Comparison of ENCODE assay signal across 1 cellular context in the genomic region with DNA sequence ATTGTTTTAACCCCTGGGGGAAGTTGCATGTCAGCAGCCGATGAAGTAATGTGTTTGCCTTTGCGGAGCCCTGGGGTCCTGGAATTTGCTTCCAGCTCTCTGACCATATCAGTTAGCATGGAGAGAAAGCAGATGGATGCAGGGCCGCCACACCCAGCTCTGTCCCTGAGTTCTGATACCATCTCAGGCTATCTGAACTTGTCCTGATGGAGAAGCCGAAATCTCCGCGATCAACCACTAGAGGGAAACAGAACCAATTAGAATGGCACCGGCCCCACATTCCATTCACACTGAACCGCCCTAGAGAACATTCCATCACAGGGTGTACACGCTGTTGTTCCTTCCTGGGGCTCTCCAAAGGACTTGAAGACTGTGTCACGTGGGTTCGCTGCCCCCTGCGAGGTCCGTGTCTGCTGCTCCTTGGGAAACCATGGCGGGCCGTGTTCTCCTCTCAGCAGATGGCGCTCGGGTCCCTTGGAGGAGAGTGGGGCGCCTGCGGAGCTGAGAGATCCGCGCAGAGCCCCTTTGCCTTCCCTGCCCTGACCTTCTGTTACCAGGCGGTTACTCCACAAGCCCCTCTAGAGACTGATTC.
TF ChIP-seq lines count a peak whose summit lies in the region.

No MANE protein-coding gene starts in this region.

TF ChIP-seq in K562, 482 proteins besides CTCF, POLR2A, EP300 and RAD21 (continued from another document):
- TF ChIP-seq, protein P1, sequence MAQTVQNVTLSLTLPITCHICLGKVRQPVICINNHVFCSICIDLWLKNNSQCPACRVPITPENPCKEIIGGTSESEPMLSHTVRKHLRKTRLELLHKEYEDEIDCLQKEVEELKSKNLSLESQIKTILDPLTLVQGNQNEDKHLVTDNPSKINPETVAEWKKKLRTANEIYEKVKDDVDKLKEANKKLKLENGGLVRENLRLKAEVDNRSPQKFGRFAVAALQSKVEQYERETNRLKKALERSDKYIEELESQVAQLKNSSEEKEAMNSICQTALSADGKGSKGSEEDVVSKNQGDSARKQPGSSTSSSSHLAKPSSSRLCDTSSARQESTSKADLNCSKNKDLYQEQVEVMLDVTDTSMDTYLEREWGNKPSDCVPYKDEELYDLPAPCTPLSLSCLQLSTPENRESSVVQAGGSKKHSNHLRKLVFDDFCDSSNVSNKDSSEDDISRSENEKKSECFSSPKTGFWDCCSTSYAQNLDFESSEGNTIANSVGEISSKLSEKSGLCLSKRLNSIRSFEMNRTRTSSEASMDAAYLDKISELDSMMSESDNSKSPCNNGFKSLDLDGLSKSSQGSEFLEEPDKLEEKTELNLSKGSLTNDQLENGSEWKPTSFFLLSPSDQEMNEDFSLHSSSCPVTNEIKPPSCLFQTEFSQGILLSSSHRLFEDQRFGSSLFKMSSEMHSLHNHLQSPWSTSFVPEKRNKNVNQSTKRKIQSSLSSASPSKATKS (CRISPR knock-in tag; IDR thresholded peaks at IDR 0.05): no peak
- no peak for TF ChIP-seq SETDB1 (IDR thresholded peaks at IDR 0.05; ENCODE audit: low read length)
- TF ChIP-seq CTBP1 (IDR thresholded peaks at IDR 0.05; ENCODE audit: borderline replicate concordance): peak; percentile 93
- TF ChIP-seq TOE1 (IDR thresholded peaks at IDR 0.05; ENCODE audit: borderline replicate concordance): peak; percentile 82; the same call in 1 of the 2 replicates
- no peak for TF ChIP-seq TOE1 (CRISPR knock-in tag; IDR thresholded peaks at IDR 0.05; ENCODE audit: borderline replicate concordance, low read depth)
- peak; percentile 89 for TF ChIP-seq RAD51 (IDR thresholded peaks at IDR 0.05; ENCODE audit: borderline replicate concordance, low read depth)
- no peak for TF ChIP-seq ZNF507 (tag; conservative IDR thresholded peaks at IDR 0.05)
- TF ChIP-seq NR4A1 (CRISPR knock-in tag; IDR thresholded peaks at IDR 0.05): no peak
- no peak for TF ChIP-seq NR4A1 (tag; IDR thresholded peaks at IDR 0.05)
- TF ChIP-seq ZNF143 (CRISPR knock-in tag; IDR thresholded peaks at IDR 0.05): no peak
- TF ChIP-seq ILK (tag; IDR thresholded peaks at IDR 0.05; ENCODE audit: borderline replicate concordance, low read depth): no peak
- peak in 2 of 3 experiments; percentile 38 to 61 for TF ChIP-seq YY1 (IDR thresholded peaks at IDR 0.05; ENCODE audit: borderline replicate concordance in 1 of 3, control insufficient read depth in 1 of 3, extremely low read depth in 1 of 3, insufficient read depth in 3 of 3, insufficient read length in 1 of 3, insufficient replicate concordance in 2 of 3, low read depth in 1 of 3, low read length in 2 of 3)
- TF ChIP-seq GABPB1 (CRISPR knock-in tag; IDR thresholded peaks at IDR 0.05): no peak
- TF ChIP-seq SUPT5H (IDR thresholded peaks at IDR 0.05): no peak
- TF ChIP-seq GATAD2B (IDR thresholded peaks at IDR 0.05; ENCODE audit: borderline replicate concordance): 0 out of 2 replicates have a peak, but pooled peaks have one; percentile 28
- peak; percentile 69 for TF ChIP-seq L3MBTL2 (IDR thresholded peaks at IDR 0.05)
- no peak for TF ChIP-seq ZNF431 (CRISPR knock-in tag; IDR thresholded peaks at IDR 0.05)
- TF ChIP-seq, protein P2, sequence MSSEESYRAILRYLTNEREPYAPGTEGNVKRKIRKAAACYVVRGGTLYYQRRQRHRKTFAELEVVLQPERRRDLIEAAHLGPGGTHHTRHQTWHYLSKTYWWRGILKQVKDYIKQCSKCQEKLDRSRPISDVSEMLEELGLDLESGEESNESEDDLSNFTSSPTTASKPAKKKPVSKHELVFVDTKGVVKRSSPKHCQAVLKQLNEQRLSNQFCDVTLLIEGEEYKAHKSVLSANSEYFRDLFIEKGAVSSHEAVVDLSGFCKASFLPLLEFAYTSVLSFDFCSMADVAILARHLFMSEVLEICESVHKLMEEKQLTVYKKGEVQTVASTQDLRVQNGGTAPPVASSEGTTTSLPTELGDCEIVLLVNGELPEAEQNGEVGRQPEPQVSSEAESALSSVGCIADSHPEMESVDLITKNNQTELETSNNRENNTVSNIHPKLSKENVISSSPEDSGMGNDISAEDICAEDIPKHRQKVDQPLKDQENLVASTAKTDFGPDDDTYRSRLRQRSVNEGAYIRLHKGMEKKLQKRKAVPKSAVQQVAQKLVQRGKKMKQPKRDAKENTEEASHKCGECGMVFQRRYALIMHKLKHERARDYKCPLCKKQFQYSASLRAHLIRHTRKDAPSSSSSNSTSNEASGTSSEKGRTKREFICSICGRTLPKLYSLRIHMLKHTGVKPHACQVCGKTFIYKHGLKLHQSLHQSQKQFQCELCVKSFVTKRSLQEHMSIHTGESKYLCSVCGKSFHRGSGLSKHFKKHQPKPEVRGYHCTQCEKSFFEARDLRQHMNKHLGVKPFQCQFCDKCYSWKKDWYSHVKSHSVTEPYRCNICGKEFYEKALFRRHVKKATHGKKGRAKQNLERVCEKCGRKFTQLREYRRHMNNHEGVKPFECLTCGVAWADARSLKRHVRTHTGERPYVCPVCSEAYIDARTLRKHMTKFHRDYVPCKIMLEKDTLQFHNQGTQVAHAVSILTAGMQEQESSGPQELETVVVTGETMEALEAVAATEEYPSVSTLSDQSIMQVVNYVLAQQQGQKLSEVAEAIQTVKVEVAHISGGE (CRISPR knock-in tag; IDR thresholded peaks at IDR 0.05): no peak
- TF ChIP-seq MCM3 (IDR thresholded peaks at IDR 0.05): no peak
- TF ChIP-seq ZNF830 (CRISPR knock-in tag; IDR thresholded peaks at IDR 0.05): no peak
- peak in 1 of 2 experiments; percentile 71; a peak in 2 of 4 replicates for TF ChIP-seq TEAD1 (CRISPR knock-in tag; IDR thresholded peaks at IDR 0.05)
- TF ChIP-seq KLF1 (tag; IDR thresholded peaks at IDR 0.05): peak; percentile 90
- no peak for TF ChIP-seq HDAC6 (IDR thresholded peaks at IDR 0.05; ENCODE audit: low read depth, low read length)
- TF ChIP-seq, protein P3, sequence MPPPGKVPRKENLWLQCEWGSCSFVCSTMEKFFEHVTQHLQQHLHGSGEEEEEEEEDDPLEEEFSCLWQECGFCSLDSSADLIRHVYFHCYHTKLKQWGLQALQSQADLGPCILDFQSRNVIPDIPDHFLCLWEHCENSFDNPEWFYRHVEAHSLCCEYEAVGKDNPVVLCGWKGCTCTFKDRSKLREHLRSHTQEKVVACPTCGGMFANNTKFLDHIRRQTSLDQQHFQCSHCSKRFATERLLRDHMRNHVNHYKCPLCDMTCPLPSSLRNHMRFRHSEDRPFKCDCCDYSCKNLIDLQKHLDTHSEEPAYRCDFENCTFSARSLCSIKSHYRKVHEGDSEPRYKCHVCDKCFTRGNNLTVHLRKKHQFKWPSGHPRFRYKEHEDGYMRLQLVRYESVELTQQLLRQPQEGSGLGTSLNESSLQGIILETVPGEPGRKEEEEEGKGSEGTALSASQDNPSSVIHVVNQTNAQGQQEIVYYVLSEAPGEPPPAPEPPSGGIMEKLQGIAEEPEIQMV (tag; conservative IDR thresholded peaks at IDR 0.05; ENCODE audit: low read depth): peak; percentile 78; the same call in 1 of the 2 replicates
- TF ChIP-seq ZEB2 (IDR thresholded peaks at IDR 0.05): 0 out of 2 replicates have a peak, but pooled peaks have one; percentile 26
- peak; percentile 52; the same call in 1 of the 2 replicates for TF ChIP-seq BHLHE40 (IDR thresholded peaks at IDR 0.05; ENCODE audit: low read length)
- TF ChIP-seq BCL6 (CRISPR knock-in tag; IDR thresholded peaks at IDR 0.05): no peak
- TF ChIP-seq POLR3G (IDR thresholded peaks at IDR 0.05; ENCODE audit: extremely low read depth, insufficient read length, insufficient replicate concordance): no peak
- TF ChIP-seq CBFB (CRISPR knock-in tag; IDR thresholded peaks at IDR 0.05): no peak
- peak; percentile 80 for TF ChIP-seq TEAD2 (tag; IDR thresholded peaks at IDR 0.05)
- TF ChIP-seq, protein P4, sequence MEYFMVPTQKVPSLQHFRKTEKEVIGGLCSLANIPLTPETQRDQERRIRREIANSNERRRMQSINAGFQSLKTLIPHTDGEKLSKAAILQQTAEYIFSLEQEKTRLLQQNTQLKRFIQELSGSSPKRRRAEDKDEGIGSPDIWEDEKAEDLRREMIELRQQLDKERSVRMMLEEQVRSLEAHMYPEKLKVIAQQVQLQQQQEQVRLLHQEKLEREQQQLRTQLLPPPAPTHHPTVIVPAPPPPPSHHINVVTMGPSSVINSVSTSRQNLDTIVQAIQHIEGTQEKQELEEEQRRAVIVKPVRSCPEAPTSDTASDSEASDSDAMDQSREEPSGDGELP (CRISPR knock-in tag; IDR thresholded peaks at IDR 0.05; ENCODE audit: borderline replicate concordance): peak; percentile 30; the same call in 1 of the 2 replicates
- TF ChIP-seq ATF7 (IDR thresholded peaks at IDR 0.05): peak; percentile 44
- TF ChIP-seq RBM34 (IDR thresholded peaks at IDR 0.05; ENCODE audit: borderline replicate concordance, insufficient read depth, low read length): no peak
